In the genomic region with DNA sequence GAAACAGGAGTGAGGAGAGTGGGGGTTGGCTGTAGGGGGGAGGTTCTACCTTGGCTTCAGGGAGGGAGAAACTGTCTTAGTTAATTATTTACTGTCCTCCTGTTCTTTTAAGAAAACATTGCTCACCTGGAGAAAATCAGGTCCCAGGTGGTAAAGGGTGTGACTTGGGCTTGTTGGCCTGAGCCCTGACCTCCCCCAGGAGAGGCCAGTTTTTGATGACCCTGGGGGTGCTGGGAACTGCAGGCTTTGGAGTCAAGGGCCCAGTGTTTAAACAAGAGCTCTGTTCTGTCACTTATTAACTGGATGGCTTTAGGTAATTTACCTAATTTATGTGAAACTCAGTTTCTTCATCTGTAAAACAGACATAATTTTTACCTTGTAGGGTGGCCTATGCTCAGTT, we compare ENCODE assay signal across 10 cellular contexts. TPM values are rescaled to one million over a fixed set of nuclear protein-coding genes. Genes with fewer than 3 reads are reported as not detected.
"Had no signal": no experiment of that assay in that cellular context is flagged by ENCODE, and none has a peak within 500 bp of the region (broad histone marks: within the 10 kb centered on the region; RNA-seq: fewer than 3 reads in every experiment).

No MANE protein-coding gene starts in this region.

RNA-seq across cellular contexts. Expression of a gene that starts 34.4 kb away (rescaled TPM):
- total RNA-seq: osteocyte, temporal lobe had no signal
- polyA plus RNA-seq: naive thymus-derived CD4-positive, alpha-beta T cell had no signal

RNA-seq across cellular contexts. Expression of a gene that starts 55.2 kb away (rescaled TPM):
- total RNA-seq: naive thymus-derived CD4-positive, alpha-beta T cell; osteocyte; pancreas; spleen; temporal lobe; vagina had no signal
- polyA plus RNA-seq: naive thymus-derived CD4-positive, alpha-beta T cell; pancreas had no signal

RNA-seq across cellular contexts. Expression of a gene that starts 59.8 kb away (rescaled TPM):
- total RNA-seq: naive thymus-derived CD4-positive, alpha-beta T cell; natural killer cell; osteocyte; right atrium auricular region; temporal lobe; thoracic aorta; thyroid gland; vagina had no signal
- polyA plus RNA-seq: naive thymus-derived CD4-positive, alpha-beta T cell had no signal
